ENCODE assay signal across 17 cellular contexts in the genomic region with DNA sequence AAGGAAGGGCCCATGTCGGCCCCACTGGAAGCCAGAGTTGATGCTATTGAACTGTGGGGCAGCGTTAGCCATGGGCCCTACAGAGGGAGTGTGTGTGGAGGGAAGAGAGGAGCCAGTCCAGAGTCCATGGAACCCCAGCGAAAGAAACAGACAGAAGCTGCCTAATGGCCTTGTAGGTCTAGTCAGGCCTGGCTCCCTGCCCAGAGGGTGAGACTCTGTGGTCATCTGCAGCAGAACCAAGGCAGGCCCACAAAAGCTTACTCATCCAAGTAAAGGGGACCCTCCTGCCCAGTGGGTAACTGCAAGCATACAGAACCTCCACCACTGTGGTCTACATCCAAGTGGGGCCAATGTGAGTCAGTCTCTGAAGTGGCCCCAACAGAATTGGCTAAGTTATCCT.
DNase-seq lines count a peak whose midpoint lies in the region; ATAC-seq and TF ChIP-seq lines count a peak whose summit lies in the region.
"Had no signal": no experiment of that assay in that cellular context is flagged by ENCODE, and none has a peak within 500 bp of the region (broad histone marks: within the 10 kb centered on the region; RNA-seq: fewer than 3 reads in every experiment).

No MANE protein-coding gene starts in this region.

- no peak for ATAC-seq in GM19324 (IDR thresholded peaks at IDR 0.05; ENCODE audit: low FRiP score, unreplicated experiment)
- ATAC-seq: activated CD8-positive, alpha-beta T cell treated with anti-CD3 and anti-CD28 coated beads for 36 hours; activated T-helper 17 cell treated with anti-CD3 and anti-CD28 coated beads, Interleukin-2, amount 50 U/mL, for 72 hours; body of pancreas; mucosa of descending colon had no signal

- H3K9me3 ChIP-seq in right atrium auricular region, result no peaks in the 10 kb centered on the region
- H3K9me3 ChIP-seq: body of pancreas, mucosa of descending colon, upper lobe of left lung had no signal

- no peaks in the 10 kb centered on the region for H3K27me3 ChIP-seq in right atrium auricular region
- H3K27me3 ChIP-seq: body of pancreas, upper lobe of left lung had no signal

- no peak overlapping the region for H3K27ac ChIP-seq in right atrium auricular region
- H3K27ac ChIP-seq: body of pancreas, C4-2B, upper lobe of left lung had no signal

- no peak for TF ChIP-seq CTCF in epithelial cell of esophagus (IDR thresholded peaks at IDR 0.05; ENCODE audit: insufficient read depth, low read depth, low read length, missing control alignments)
- no peak for TF ChIP-seq CTCF in right atrium auricular region (IDR thresholded peaks at IDR 0.05)

- no peaks in the 10 kb centered on the region for H3K36me3 ChIP-seq in right atrium auricular region
- H3K36me3 ChIP-seq: upper lobe of left lung had no signal

- H3K4me1 ChIP-seq in right atrium auricular region, result peaks cover 0 to 15% of the 10 kb centered on the region in 2 donors

- peak; percentile 81 for DNase-seq in EL
- peak; percentile 59 for DNase-seq in NCI-H226
- DNase-seq in epithelial cell of esophagus (ENCODE audit: low read depth), result peak; percentile 47
- DNase-seq in renal cortical epithelial cell (ENCODE audit: low read depth), result peak; percentile 89
- DNase-seq in stimulated activated CD4-positive, alpha-beta T cell treated with anti-CD3 and anti-CD28 coated beads, Interleukin-2, amount 100 ng/mL, for 24 hours, result no peak
- no peak for DNase-seq in DMS153 treated with DMSO at 0.1 percent for 48 hours (lab: John Stamatoyannopoulos, UW; ENCODE audit: unreplicated experiment)
- DNase-seq in right atrium auricular region (ENCODE audit: low spot score), result no peak
- DNase-seq: activated CD8-positive, alpha-beta T cell treated with anti-CD3 and anti-CD28 coated beads for 36 hours; body of pancreas; effector CD4-positive, alpha-beta T cell; GOT3; mucosa of descending colon; stimulated activated CD8-positive, alpha-beta memory T cell treated with anti-CD3 and anti-CD28 coated beads, Interleukin-4, amount 100 ng/mL, for 48 hours; upper lobe of left lung had no signal

- no peak overlapping the region for H3K4me3 ChIP-seq in epithelial cell of esophagus (ENCODE audit: low read length)
- no peak overlapping the region for H3K4me3 ChIP-seq in right atrium auricular region
- H3K4me3 ChIP-seq: body of pancreas, mucosa of descending colon, upper lobe of left lung had no signal

Comparison
In these comparisons a context has a peak if more than half of its experiments do, and no peak if none do; other contexts are left out.
1. DNase-seq: peak in EL (single experiment), NCI-H226 (single experiment), epithelial cell of esophagus (single experiment) and renal cortical epithelial cell (single experiment); none in stimulated activated CD4-positive, alpha-beta T cell treated with anti-CD3 and anti-CD28 coated beads, Interleukin-2, amount 100 ng/mL, for 24 hours (0 of 2), DMS153 treated with DMSO at 0.1 percent for 48 hours (single experiment) and right atrium auricular region (single experiment).